In genomic region chr3:146528954-146529353, GRCh38 we compare ENCODE assay signal across 13 cellular contexts. TPM values are rescaled to one million over a fixed set of nuclear protein-coding genes. Genes with fewer than 3 reads are reported as not detected.
"Had no signal": no experiment of that assay in that cellular context is flagged by ENCODE, and none has a peak within 500 bp of the region (broad histone marks: within the 10 kb centered on the region; RNA-seq: fewer than 3 reads in every experiment).

No MANE protein-coding gene starts in this region.

- H3K9me3 Mint-ChIP-seq: activated CD4-positive, alpha-beta memory T cell treated with anti-CD3 and anti-CD28 coated beads, Interleukin-2, amount 10 ng/mL, durations not matched to agents 7 days and 5 days; naive thymus-derived CD4-positive, alpha-beta T cell had no signal

- ATAC-seq: naive thymus-derived CD4-positive, alpha-beta T cell; stimulated activated naive CD8-positive, alpha-beta T cell treated with anti-CD3 and anti-CD28 coated beads, Interleukin-15, Interleukin-2, amounts not matched to agents 100 U/mL and 50 U/mL, for 24 hours had no signal

- H3K27ac ChIP-seq: colonic mucosa, upper lobe of left lung had no signal

- H3K27me3 Mint-ChIP-seq: activated CD4-positive, alpha-beta memory T cell treated with anti-CD3 and anti-CD28 coated beads, Interleukin-2, amount 10 ng/mL, durations not matched to agents 7 days and 5 days; naive thymus-derived CD4-positive, alpha-beta T cell had no signal

- H3K4me3 ChIP-seq: colonic mucosa, lung, upper lobe of left lung had no signal

- H3K4me1 ChIP-seq: colonic mucosa had no signal

- H3K4me3 Mint-ChIP-seq: activated CD4-positive, alpha-beta memory T cell treated with anti-CD3 and anti-CD28 coated beads, Interleukin-2, amount 10 ng/mL, durations not matched to agents 7 days and 5 days; naive thymus-derived CD4-positive, alpha-beta T cell had no signal

- H3K9me3 ChIP-seq: colonic mucosa, upper lobe of left lung had no signal

- H3K27me3 ChIP-seq: colonic mucosa, upper lobe of left lung had no signal

- DNase-seq: activated CD4-positive, alpha-beta memory T cell treated with anti-CD3 and anti-CD28 coated beads, Interleukin-2, amount 10 ng/mL, durations not matched to agents 7 days and 5 days; aorta; colonic mucosa; effector CD4-positive, alpha-beta T cell; hypothalamus; naive thymus-derived CD4-positive, alpha-beta T cell; stimulated activated CD4-positive, alpha-beta T cell treated with anti-CD3 and anti-CD28 coated beads, Interleukin-4, amount 100 ng/mL, for 1 hour; stimulated activated CD8-positive, alpha-beta memory T cell treated with anti-CD3 and anti-CD28 coated beads, Interleukin-4, amount 100 ng/mL, for 48 hours; stimulated activated naive CD8-positive, alpha-beta T cell treated with anti-CD3 and anti-CD28 coated beads, Interleukin-15, Interleukin-2, amounts not matched to agents 100 U/mL and 50 U/mL, for 24 hours; T1000; upper lobe of left lung had no signal

- H3K27ac Mint-ChIP-seq: activated CD4-positive, alpha-beta memory T cell treated with anti-CD3 and anti-CD28 coated beads, Interleukin-2, amount 10 ng/mL, durations not matched to agents 7 days and 5 days; naive thymus-derived CD4-positive, alpha-beta T cell had no signal

RNA-seq across cellular contexts. Expression of gene PLSCR2, which starts 59.6 kb away (rescaled TPM):
- total RNA-seq: activated CD4-positive, alpha-beta memory T cell treated with anti-CD3 and anti-CD28 coated beads, Interleukin-2, amount 10 ng/mL, durations not matched to agents 7 days and 5 days; lung; temporal lobe had no signal
- polyA plus RNA-seq: aorta had no signal
